ENCODE assay signal across 8 cellular contexts in genomic region chr7:20310963-20311742, GRCh38. TPM values are rescaled to one million over a fixed set of nuclear protein-coding genes. Genes with fewer than 3 reads are reported as not detected.
DNase-seq lines count a peak whose midpoint lies in the region; ATAC-seq, FAIRE-seq and TF ChIP-seq lines count a peak whose summit lies in the region.

No MANE protein-coding gene starts in this region.

- 38 to 55% (median 44%) methylated on average over 3 of the region's 3 CpGs for WGBS in spleen, 5 donors

- ATAC-seq in natural killer cell (no peak), HG02571 (IDR thresholded peaks at IDR 0.05; ENCODE audit: unreplicated experiment) (no peak)

- H3K4me3 ChIP-seq in epithelial cell of esophagus (ENCODE audit: low read length) = no peak overlapping the region
- H3K4me3 ChIP-seq in spleen = no peak overlapping the region

- no peaks in the 10 kb centered on the region for H3K9me3 ChIP-seq in spleen

- H3K4me1 ChIP-seq in spleen = no peaks in the 10 kb centered on the region

- H3K4me1 Mint-ChIP-seq in natural killer cell = no peaks in the 10 kb centered on the region

- peaks cover 0 to 5% (median 0%) of the 10 kb centered on the region in 7 donors for H3K27me3 ChIP-seq in spleen (replicated peaks in 1 of 7)

- DNase-seq in DMS 273 (lab: John Stamatoyannopoulos, UW; ENCODE audit: unreplicated experiment) (peak; percentile 44), HCEC 1CT (peak; percentile 65), NOMO-1 treated with DMSO at 0.1 percent for 48 hours (lab: John Stamatoyannopoulos, UW; ENCODE audit: unreplicated experiment) (peak; percentile 61), epithelial cell of esophagus (ENCODE audit: low read depth) (peak; percentile 63), spleen (no peak), natural killer cell (no peak), GM12892 (ENCODE audit: insufficient read length) (no peak)

- no peaks in the 10 kb centered on the region for H3K36me3 ChIP-seq in spleen

- H3K9me3 Mint-ChIP-seq in natural killer cell = peaks cover 0 to 2% of the 10 kb centered on the region in 2 donors

- intact Hi-C loops in spleen (cut with DNase I; ENCODE audit: low total_unique reads) (no loop called here), natural killer cell (cut with micrococcal nuclease) (no loop called here)

- H3K27ac Mint-ChIP-seq in natural killer cell = no peak overlapping the region

- TF ChIP-seq CTCF in epithelial cell of esophagus (IDR thresholded peaks at IDR 0.05; ENCODE audit: insufficient read depth, low read depth, low read length, missing control alignments) (peak; percentile 41), spleen (IDR thresholded peaks at IDR 0.05 in 8 of 11, conservative IDR thresholded peaks at IDR 0.05 in 3 of 11) (peak in 6 of 11 experiments; percentile 16 to 46 (median 40)), natural killer cell (IDR thresholded peaks at IDR 0.05) (no peak)

- no peak overlapping the region for H3K27ac ChIP-seq in spleen

- no peak for FAIRE-seq in GM12892 (lab: Jason Lieb, UNC)

- no peaks in the 10 kb centered on the region for H3K36me3 Mint-ChIP-seq in natural killer cell

- TF ChIP-seq POLR2A in spleen (IDR thresholded peaks at IDR 0.05) (no peak), GM12892 (IDR thresholded peaks at IDR 0.05; ENCODE audit: low read depth, low read length) (no peak)

- H3K4me3 Mint-ChIP-seq in natural killer cell = no peak overlapping the region

- H3K27me3 Mint-ChIP-seq in natural killer cell (ENCODE audit: low read depth in 2 of 2) = no peaks in the 10 kb centered on the region

RNA-seq across cellular contexts. Expression of gene ITGB8, which starts 19.5 kb away (rescaled TPM):
- total RNA-seq in spleen (1 to 10 TPM in 1 of 7 donors, under 1 TPM in 6; 0.11 to 1.0 (median 0.38) TPM), natural killer cell (10 to 100 TPM in 1 of 3 donors, under 1 TPM in 1, not detected in 1; 0.39 to 12.8 TPM)
- polyA plus RNA-seq in spleen = 1 to 10 TPM in 1 of 3 donors, under 1 TPM in 2; 0.11 to 1.1 (median 0.18) TPM
- polyA plus RNA-seq in GM12892 (2012; ENCODE audit: missing spikeins) = 1.5 TPM

Comparison
In these comparisons a context has a peak if more than half of its experiments do, and no peak if none do; other contexts are left out.
1. DNase-seq: peak in DMS 273 (single experiment), HCEC 1CT (single experiment), NOMO-1 treated with DMSO at 0.1 percent for 48 hours (single experiment) and epithelial cell of esophagus (single experiment); none in spleen (single experiment), natural killer cell (single experiment) and GM12892 (single experiment).